ENCODE assay signal across 15 cellular contexts in the genomic region with DNA sequence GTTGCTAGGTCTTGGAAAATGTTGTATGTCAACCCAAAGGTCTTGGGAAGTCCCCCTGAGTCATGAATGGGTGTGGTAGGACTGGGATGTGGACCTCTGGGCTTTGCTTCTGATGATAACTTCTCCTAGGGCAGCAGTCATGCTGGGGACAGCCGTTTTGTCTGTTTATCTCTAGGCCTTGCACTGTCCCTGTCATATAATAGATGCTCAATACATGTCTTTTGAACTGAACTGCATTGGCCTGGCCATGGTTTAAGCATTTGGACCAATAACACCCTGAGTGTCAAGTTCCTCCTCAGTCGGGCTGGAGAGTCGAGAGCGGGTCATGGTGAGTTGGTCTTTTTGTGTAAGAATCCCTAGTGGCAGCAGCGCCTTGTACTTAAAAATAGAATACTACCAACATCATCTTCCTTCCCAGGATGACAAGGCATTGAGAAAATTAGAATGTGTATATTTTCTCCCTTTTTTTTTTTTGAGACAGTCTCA. TPM values are rescaled to one million over a fixed set of nuclear protein-coding genes. Genes with fewer than 3 reads are reported as not detected.
DNase-seq lines count a peak whose midpoint lies in the region; ATAC-seq and TF ChIP-seq lines count a peak whose summit lies in the region.
"Had no signal": no experiment of that assay in that cellular context is flagged by ENCODE, and none has a peak within 500 bp of the region (broad histone marks: within the 10 kb centered on the region; RNA-seq: fewer than 3 reads in every experiment).

No MANE protein-coding gene starts in this region.

- peaks cover 34% of the 10 kb centered on the region for H3K4me1 ChIP-seq in GM23338 (ENCODE audit: insufficient read depth)
- peaks cover 21% of the 10 kb centered on the region for H3K4me1 ChIP-seq in mucosa of descending colon (ENCODE audit: low read depth)
- H3K4me1 ChIP-seq: SJCRH30 had no signal

- no peak for ATAC-seq in GM23338
- peak; percentile 86 for ATAC-seq in activated naive CD8-positive, alpha-beta T cell treated with anti-CD3 and anti-CD28 coated beads, Interleukin-2, amount 50 U/mL, for 24 hours
- ATAC-seq in mucosa of descending colon = peak; percentile 17
- ATAC-seq in HG03039 (IDR thresholded peaks at IDR 0.05; ENCODE audit: unreplicated experiment) = no peak
- ATAC-seq in SK-N-SH treated with all-trans-retinoic acid at 6 μM for 48 hours = no peak
- ATAC-seq: CD8-positive, alpha-beta T cell; heart left ventricle had no signal

- H3K27me3 Mint-ChIP-seq in GM23338 (ENCODE audit: insufficient read depth, low read depth, poor library complexity) = no peaks in the 10 kb centered on the region
- no peaks in the 10 kb centered on the region for H3K27me3 Mint-ChIP-seq in activated naive CD8-positive, alpha-beta T cell treated with anti-CD3 and anti-CD28 coated beads, Interleukin-2, amount 50 U/mL, for 24 hours

- peaks cover 44% of the 10 kb centered on the region for H3K4me1 Mint-ChIP-seq in GM23338
- peaks cover 22% of the 10 kb centered on the region for H3K4me1 Mint-ChIP-seq in activated naive CD8-positive, alpha-beta T cell treated with anti-CD3 and anti-CD28 coated beads, Interleukin-2, amount 50 U/mL, for 24 hours

- no peak overlapping the region for H2AFZ ChIP-seq in GM23338

- H3K4me3 ChIP-seq in GM23338 (no peak overlapping the region), mucosa of descending colon (no peak overlapping the region)
- H3K4me3 ChIP-seq: heart left ventricle, SJCRH30, transverse colon had no signal

- no peaks in the 10 kb centered on the region for H3K27me3 ChIP-seq in GM23338 (ENCODE audit: insufficient read depth)
- H3K27me3 ChIP-seq: heart left ventricle, SJCRH30, transverse colon had no signal

- no peak overlapping the region for H3K4me3 Mint-ChIP-seq in GM23338
- H3K4me3 Mint-ChIP-seq in activated naive CD8-positive, alpha-beta T cell treated with anti-CD3 and anti-CD28 coated beads, Interleukin-2, amount 50 U/mL, for 24 hours = no peak overlapping the region
- H3K4me3 Mint-ChIP-seq: CD8-positive, alpha-beta T cell had no signal

- peaks cover 59% of the 10 kb centered on the region for H4K20me1 ChIP-seq in GM23338 (replicated peaks; ENCODE audit: insufficient read depth)

- no peaks in the 10 kb centered on the region for H3F3A ChIP-seq in GM23338 (replicated peaks; ENCODE audit: low read depth)

- H3K36me3 ChIP-seq in GM23338 (ENCODE audit: insufficient read depth) = no peaks in the 10 kb centered on the region
- no peaks in the 10 kb centered on the region for H3K36me3 ChIP-seq in mucosa of descending colon (ENCODE audit: low read depth)
- H3K36me3 ChIP-seq: heart left ventricle, SJCRH30, transverse colon had no signal

- H3K36me3 Mint-ChIP-seq in GM23338 (ENCODE audit: low read depth) = peaks cover 21% of the 10 kb centered on the region
- H3K36me3 Mint-ChIP-seq in activated naive CD8-positive, alpha-beta T cell treated with anti-CD3 and anti-CD28 coated beads, Interleukin-2, amount 50 U/mL, for 24 hours (ENCODE audit: low read depth) = peaks cover 35% of the 10 kb centered on the region

- peaks cover 100% of the 10 kb centered on the region for H3K79me2 ChIP-seq in GM23338 (replicated peaks; ENCODE audit: insufficient read depth)

- H3K9me3 ChIP-seq in mucosa of descending colon = no peaks in the 10 kb centered on the region
- H3K9me3 ChIP-seq: heart left ventricle, SJCRH30, transverse colon had no signal

- no peaks in the 10 kb centered on the region for H3K9me3 Mint-ChIP-seq in GM23338
- peaks cover 3% of the 10 kb centered on the region for H3K9me3 Mint-ChIP-seq in activated naive CD8-positive, alpha-beta T cell treated with anti-CD3 and anti-CD28 coated beads, Interleukin-2, amount 50 U/mL, for 24 hours
- H3K9me3 Mint-ChIP-seq: CD8-positive, alpha-beta T cell had no signal

- DNase-seq in CD1c-positive myeloid dendritic cell (ENCODE audit: extremely low spot score) (peak; percentile 36), GM23338 (ENCODE audit: low spot score) (no peak), mucosa of descending colon (no peak), caudate nucleus (lab: John Stamatoyannopoulos, UW) (no peak)
- DNase-seq in activated naive CD8-positive, alpha-beta T cell treated with anti-CD3 and anti-CD28 coated beads, Interleukin-2, amount 50 U/mL, for 24 hours = no peak
- no peak for DNase-seq in stimulated activated CD4-positive, alpha-beta T cell treated with anti-CD3 and anti-CD28 coated beads, Interleukin-4, amount 100 ng/mL, for 24 hours
- DNase-seq: CD8-positive, alpha-beta T cell; heart left ventricle; NCI-H1048; NCI-H2171; SJCRH30; transverse colon had no signal

- TF ChIP-seq CTCF in GM23338 (conservative IDR thresholded peaks at IDR 0.05; ENCODE audit: low read depth in 2 of 2) (no peak), mucosa of descending colon (IDR thresholded peaks at IDR 0.05) (no peak)

- H3K27ac Mint-ChIP-seq in GM23338 = no peak overlapping the region
- H3K27ac Mint-ChIP-seq in activated naive CD8-positive, alpha-beta T cell treated with anti-CD3 and anti-CD28 coated beads, Interleukin-2, amount 50 U/mL, for 24 hours = peak overlapping the region; percentile 64
- H3K27ac Mint-ChIP-seq: CD8-positive, alpha-beta T cell had no signal

- H3K27ac ChIP-seq in GM23338 (ENCODE audit: low read depth) (peak overlapping the region; percentile 5; the same call in 1 of the 2 replicates), caudate nucleus (ENCODE audit: low read depth, low read length) (no peak overlapping the region)
- H3K27ac ChIP-seq: heart left ventricle, SJCRH30, transverse colon, VCaP had no signal

- no peaks in the 10 kb centered on the region for H3K9me2 ChIP-seq in GM23338 (ENCODE audit: insufficient read depth)

- intact Hi-C loops in mucosa of descending colon (cut with DNase I, micrococcal nuclease) = no loop called here

- H3K4me2 ChIP-seq in GM23338 = no peak overlapping the region

TF ChIP-seq in GM23338, 12 proteins besides CTCF, POLR2A, EP300 and RAD21 (continues in another document):
- TF ChIP-seq JUNB (IDR thresholded peaks at IDR 0.05; ENCODE audit: unreplicated experiment) = no peak
- no peak for TF ChIP-seq EZH2phosphoT487 (IDR thresholded peaks at IDR 0.05; ENCODE audit: unreplicated experiment)
- TF ChIP-seq NANOG (IDR thresholded peaks at IDR 0.05; ENCODE audit: borderline replicate concordance) = no peak
- no peak for TF ChIP-seq ZNF114 (CRISPR knock-in tag; IDR thresholded peaks at IDR 0.05)
- no peak for TF ChIP-seq STAT1 (IDR thresholded peaks at IDR 0.05; ENCODE audit: unreplicated experiment)
- TF ChIP-seq, protein P1, sequence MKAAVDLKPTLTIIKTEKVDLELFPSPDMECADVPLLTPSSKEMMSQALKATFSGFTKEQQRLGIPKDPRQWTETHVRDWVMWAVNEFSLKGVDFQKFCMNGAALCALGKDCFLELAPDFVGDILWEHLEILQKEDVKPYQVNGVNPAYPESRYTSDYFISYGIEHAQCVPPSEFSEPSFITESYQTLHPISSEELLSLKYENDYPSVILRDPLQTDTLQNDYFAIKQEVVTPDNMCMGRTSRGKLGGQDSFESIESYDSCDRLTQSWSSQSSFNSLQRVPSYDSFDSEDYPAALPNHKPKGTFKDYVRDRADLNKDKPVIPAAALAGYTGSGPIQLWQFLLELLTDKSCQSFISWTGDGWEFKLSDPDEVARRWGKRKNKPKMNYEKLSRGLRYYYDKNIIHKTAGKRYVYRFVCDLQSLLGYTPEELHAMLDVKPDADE (IDR thresholded peaks at IDR 0.05) = no peak
- no peak for TF ChIP-seq EZH2 (IDR thresholded peaks at IDR 0.05; ENCODE audit: low read depth, unreplicated experiment)

TF ChIP-seq in SK-N-SH treated with all-trans-retinoic acid at 6 μM for 48 hours, 23 proteins besides CTCF, POLR2A, EP300 and RAD21:
- no peak for TF ChIP-seq ZNF70 (CRISPR knock-in tag; IDR thresholded peaks at IDR 0.05)
- TF ChIP-seq ZNF565 (CRISPR knock-in tag; conservative IDR thresholded peaks at IDR 0.05; ENCODE audit: low read depth) = no peak

RNA-seq across cellular contexts. Expression of a gene that starts 43.1 kb away (rescaled TPM):
- total RNA-seq in GM23338 (2014; rRNA removed; shearing (Covaris generic)) = 33.5 and 37.2 TPM in 2 replicates
- 26.4 and 27.2 TPM in 2 replicates for polyA plus RNA-seq in GM23338 (2016; fragmentation: Nextera tagmentation; extraction: Ambion mirVana)
- total RNA-seq in mucosa of descending colon = 10 to 100 TPM in 1 of 3 donors, 1 to 10 TPM in 2; 7.6 to 10.0 (median 7.9) TPM

Comparison
In these comparisons a context has a peak if more than half of its experiments do, and no peak if none do; other contexts are left out.
1. ATAC-seq: peak in activated naive CD8-positive, alpha-beta T cell treated with anti-CD3 and anti-CD28 coated beads, Interleukin-2, amount 50 U/mL, for 24 hours (single experiment) and mucosa of descending colon (single experiment); none in GM23338 (single experiment), HG03039 (single experiment) and SK-N-SH treated with all-trans-retinoic acid at 6 μM for 48 hours (single experiment).